13 cellular contexts compared by ENCODE assay signal in genomic region chr9:134670042-134670525, GRCh38. TPM values are rescaled to one million over a fixed set of nuclear protein-coding genes. Genes with fewer than 3 reads are reported as not detected.
DNase-seq lines count a peak whose midpoint lies in the region; ATAC-seq and TF ChIP-seq lines count a peak whose summit lies in the region.
"Had no signal": no experiment of that assay in that cellular context is flagged by ENCODE, and none has a peak within 500 bp of the region (broad histone marks: within the 10 kb centered on the region; RNA-seq: fewer than 3 reads in every experiment).

No MANE protein-coding gene starts in this region.

- no peak overlapping the region for H2AK5ac ChIP-seq in trophoblast cell (ENCODE audit: low read length)

- CTCF ChIA-PET in PC-3 (lab: Charles Lee), result no interaction called here
- CTCF ChIA-PET in T-cell (lab: Charles Lee), result no interaction called here
- CTCF ChIA-PET in CD4-positive, alpha-beta memory T cell (lab: Charles Lee; ENCODE audit: partially characterized antibody), result no interaction called here

- no peak overlapping the region for H3K14ac ChIP-seq in trophoblast cell (ENCODE audit: low read length)

- DNase-seq in AG10803 (ENCODE audit: low read depth) (peak; percentile 91), PC-3 (peak; percentile 81), fibroblast of gingiva (ENCODE audit: low read depth) (peak; percentile 68), trophoblast cell (peak; percentile 85 to 99), T-cell (no peak), MG63 (no peak)
- no peak for DNase-seq in CD4-positive, alpha-beta memory T cell
- DNase-seq: effector CD4-positive, alpha-beta T cell; MV-4-11; NCI-H526 had no signal

- no peaks in the 10 kb centered on the region for H3K79me2 ChIP-seq in PC-3 (ENCODE audit: low read length)
- peaks cover 2% of the 10 kb centered on the region for H3K79me2 ChIP-seq in trophoblast cell (ENCODE audit: control insufficient read depth, insufficient read depth, low read length, poor library complexity)

- peak; percentile 23 for TF ChIP-seq CTCF in AG10803 (conservative IDR thresholded peaks at IDR 0.05; ENCODE audit: low read length)
- no peak for TF ChIP-seq CTCF in PC-3 (conservative IDR thresholded peaks at IDR 0.05; ENCODE audit: low read depth, low read length)

- H3K27me3 ChIP-seq in PC-3 (ENCODE audit: low read length) (no peaks in the 10 kb centered on the region), trophoblast cell (ENCODE audit: insufficient read depth, low read length) (no peaks in the 10 kb centered on the region), MG63 (no peaks in the 10 kb centered on the region)
- H3K27me3 ChIP-seq in CD4-positive, alpha-beta memory T cell (ENCODE audit: insufficient read depth, low read length), result no peaks in the 10 kb centered on the region

- peak overlapping the region; percentile 13 for H3K4me2 ChIP-seq in PC-3 (ENCODE audit: low read length)
- H3K4me2 ChIP-seq in trophoblast cell (ENCODE audit: low read length), result no peak overlapping the region

- H4K91ac ChIP-seq in trophoblast cell (ENCODE audit: low read depth, low read length), result peak overlapping the region; percentile 79

- no CpG with 5 or more reads among the region's 6 CpGs for WGBS in trophoblast cell (ENCODE audit: extremely low coverage, insufficient coverage, insufficient read length)

- no peak overlapping the region for H3K9ac ChIP-seq in PC-3 (ENCODE audit: low read length)
- no peak overlapping the region for H3K9ac ChIP-seq in trophoblast cell (ENCODE audit: low read length)

- H3K4me1 ChIP-seq in PC-3 (ENCODE audit: insufficient read depth, low read length), result peaks cover 26% of the 10 kb centered on the region
- H3K4me1 ChIP-seq in trophoblast cell (ENCODE audit: control insufficient read depth in 1 of 2, insufficient read depth in 2 of 2, low read length in 2 of 2), result peaks cover 28 to 45% of the 10 kb centered on the region in 2 experiments
- no peaks in the 10 kb centered on the region for H3K4me1 ChIP-seq in CD4-positive, alpha-beta memory T cell (ENCODE audit: insufficient read depth, low read length)

- peak overlapping the region; percentile 30 for H2BK12ac ChIP-seq in trophoblast cell (ENCODE audit: low read length)

- no peaks in the 10 kb centered on the region for H3K4me1 Mint-ChIP-seq in T-cell
- H3K4me1 Mint-ChIP-seq in CD4-positive, alpha-beta memory T cell, result no peaks in the 10 kb centered on the region

- POLR2A ChIA-PET in PC-3 (lab: Charles Lee; ENCODE audit: unreplicated experiment) (no interaction called here), T-cell (lab: Charles Lee) (no interaction called here)
- POLR2A ChIA-PET in CD4-positive, alpha-beta memory T cell (lab: Charles Lee; ENCODE audit: partially characterized antibody), result no interaction called here

- H2BK5ac ChIP-seq in trophoblast cell (ENCODE audit: low read depth, low read length, poor library complexity), result peak overlapping the region; percentile 68

- H3K23ac ChIP-seq in trophoblast cell (ENCODE audit: low read length), result no peak overlapping the region

- H3K27me3 Mint-ChIP-seq in T-cell, result peaks cover 13 to 19% of the 10 kb centered on the region in 2 donors
- H3K27me3 Mint-ChIP-seq in CD4-positive, alpha-beta memory T cell, result peaks cover 8 to 10% of the 10 kb centered on the region in 2 donors

- peak overlapping the region; percentile 44 for H3K18ac ChIP-seq in trophoblast cell (ENCODE audit: low read length)

- H3K36me3 ChIP-seq in PC-3 (ENCODE audit: low read depth, low read length) (no peaks in the 10 kb centered on the region), trophoblast cell (ENCODE audit: control insufficient read depth in 1 of 2, insufficient read depth in 2 of 2, low read length in 2 of 2) (peaks cover 18 to 26% of the 10 kb centered on the region in 2 experiments), MG63 (peaks cover 28% of the 10 kb centered on the region)
- H3K36me3 ChIP-seq in CD4-positive, alpha-beta memory T cell (ENCODE audit: insufficient read depth, low read length), result no peaks in the 10 kb centered on the region

- peak overlapping the region; percentile 21 for H4K8ac ChIP-seq in trophoblast cell (ENCODE audit: low read depth, low read length)

- no TSS peak for BruUV-seq in PC-3 (replicated peaks; lab: Mats Ljungman, UMichigan)

- H3K9me3 Mint-ChIP-seq in T-cell, result peaks cover 0 to 7% (median 4%) of the 10 kb centered on the region in 3 donors
- H3K9me3 Mint-ChIP-seq in CD4-positive, alpha-beta memory T cell, result peaks cover 0 to 7% (median 3%) of the 10 kb centered on the region in 8 donors

- H3K4me3 ChIP-seq in AG10803 (ENCODE audit: low read length) (no peak overlapping the region), PC-3 (ENCODE audit: low read length) (no peak overlapping the region), trophoblast cell (ENCODE audit: low read depth, low read length) (no peak overlapping the region), MG63 (no peak overlapping the region)
- H3K4me3 ChIP-seq in CD4-positive, alpha-beta memory T cell (ENCODE audit: low read length in 2 of 2), result no peak overlapping the region

- peak overlapping the region; percentile 60 for H2BK120ac ChIP-seq in trophoblast cell (ENCODE audit: insufficient read depth, low read length, poor library complexity)

- no peaks in the 10 kb centered on the region for H3K36me3 Mint-ChIP-seq in T-cell
- no peaks in the 10 kb centered on the region for H3K36me3 Mint-ChIP-seq in CD4-positive, alpha-beta memory T cell
- H3K36me3 Mint-ChIP-seq: activated naive CD8-positive, alpha-beta T cell; CD14-positive monocyte had no signal

- H3K27ac ChIP-seq in PC-3 (ENCODE audit: low read length), result no peak overlapping the region
- peak overlapping the region; percentile 90 for H3K27ac ChIP-seq in trophoblast cell (ENCODE audit: low read depth, low read length)
- H3K27ac ChIP-seq in CD4-positive, alpha-beta memory T cell (ENCODE audit: low read depth, low read length), result no peak overlapping the region

- no peak overlapping the region for H3K4me3 Mint-ChIP-seq in T-cell
- H3K4me3 Mint-ChIP-seq in CD4-positive, alpha-beta memory T cell, result no peak overlapping the region
- H3K4me3 Mint-ChIP-seq: activated naive CD8-positive, alpha-beta T cell; CD14-positive monocyte had no signal

- ATAC-seq in PC-3 (peak; percentile 79), T-cell (replicated peaks in 1 of 4) (no peak), GM21381 (IDR thresholded peaks at IDR 0.05; ENCODE audit: unreplicated experiment) (no peak)

- H3K9me3 ChIP-seq in PC-3 (ENCODE audit: low read length) (no peaks in the 10 kb centered on the region), trophoblast cell (ENCODE audit: insufficient read depth, low read depth, low read length) (peaks cover 3% of the 10 kb centered on the region), MG63 (0 out of 2 replicates have a peak, but pooled peaks cover 4% of the 10 kb centered on the region)
- no peaks in the 10 kb centered on the region for H3K9me3 ChIP-seq in CD4-positive, alpha-beta memory T cell (ENCODE audit: control insufficient read depth in 1 of 2, low read length in 2 of 2)

- H3K4ac ChIP-seq in trophoblast cell (ENCODE audit: low read depth, low read length), result peak overlapping the region; percentile 21

- H3K27ac Mint-ChIP-seq in T-cell, result no peak overlapping the region
- H3K27ac Mint-ChIP-seq in CD4-positive, alpha-beta memory T cell, result no peak overlapping the region
- H3K27ac Mint-ChIP-seq: activated naive CD8-positive, alpha-beta T cell; CD14-positive monocyte had no signal

- H4K20me1 ChIP-seq in PC-3 (ENCODE audit: low read length), result no peaks in the 10 kb centered on the region; the same call in 1 of the 2 replicates

- peaks cover 15% of the 10 kb centered on the region for H3K79me1 ChIP-seq in trophoblast cell (ENCODE audit: low read length)

- H3K9me2 ChIP-seq in PC-3 (replicated peaks; ENCODE audit: low read length), result no peaks in the 10 kb centered on the region

- no peak overlapping the region for H4K12ac ChIP-seq in trophoblast cell (ENCODE audit: low read depth, low read length)

- no peaks in the 10 kb centered on the region for H3F3A ChIP-seq in PC-3 (ENCODE audit: low read length, unreplicated experiment)

- H2AFZ ChIP-seq in PC-3 (ENCODE audit: low read length) (no peak overlapping the region), trophoblast cell (ENCODE audit: insufficient read depth, low read length, poor library complexity) (no peak overlapping the region)

- intact Hi-C loops in PC-3 (cut with micrococcal nuclease), result no loop called here
- intact Hi-C loops in CD4-positive, alpha-beta memory T cell (cut with micrococcal nuclease), result no loop called here

RNA-seq across cellular contexts. Expression of gene COL5A1, which starts 28.5 kb away (rescaled TPM):
- 10.6 and 15.4 TPM in 2 replicates for total RNA-seq in PC-3 (2014; rRNA removed)
- 431 and 476 TPM in 2 replicates for polyA plus RNA-seq in trophoblast cell (2013)
- total RNA-seq in T-cell, result 1 to 10 TPM in 4 of 5 donors, under 1 TPM in 1; 0.18 to 2.3 (median 1.7) TPM
- 78.9 and 92.0 TPM in 2 replicates for total RNA-seq in MG63 (2014; rRNA removed; shearing (Covaris generic); ENCODE audit: low replicate concordance)
- total RNA-seq in CD4-positive, alpha-beta memory T cell, result 1 to 10 TPM; 1.5 to 1.6 TPM
- under 1 TPM in 1 of 2 donors, not detected in 1; 0.36 TPM for polyA plus RNA-seq in CD4-positive, alpha-beta memory T cell
- polyA plus RNA-seq: CD14-positive monocyte had no signal

Comparison
In these comparisons a context has a peak if more than half of its experiments do, and no peak if none do; other contexts are left out.
1. DNase-seq: peak in AG10803 (single experiment), PC-3 (single experiment), fibroblast of gingiva (single experiment) and trophoblast cell (2 of 2); none in T-cell (0 of 34), MG63 (single experiment) and CD4-positive, alpha-beta memory T cell (0 of 5).